In genomic region chrX:101999644-102000539, GRCh38 we compare ENCODE assay signal across 19 cellular contexts.
DNase-seq lines count a peak whose midpoint lies in the region; FAIRE-seq and TF ChIP-seq lines count a peak whose summit lies in the region.
"Had no signal": no experiment of that assay in that cellular context is flagged by ENCODE, and none has a peak within 500 bp of the region (broad histone marks: within the 10 kb centered on the region; RNA-seq: fewer than 3 reads in every experiment).

No MANE protein-coding gene starts in this region.

- H2AFZ ChIP-seq in H1 (ENCODE audit: low read length) (no peak overlapping the region), neural progenitor cell (replicated peaks) (no peak overlapping the region)

- FAIRE-seq in H1 (lab: Jason Lieb, UNC) (no peak), kidney (lab: Jason Lieb, UNC) (no peak)
- FAIRE-seq: A549, G401.6, GM12892 had no signal

- no peak overlapping the region for H2BK15ac ChIP-seq in H1 (ENCODE audit: low read length)

- H3K9me3 Mint-ChIP-seq in nephron progenitor cell (peaks cover 61% of the 10 kb centered on the region), neural progenitor cell (peaks cover 14% of the 10 kb centered on the region)

- peak; percentile 40 for DNase-seq in DMS79 (lab: John Stamatoyannopoulos, UW)
- DNase-seq in H1 (ENCODE audit: low read depth in 1 of 2, low spot score in 2 of 2), result peak; percentile 17 to 48
- DNase-seq in kidney, result peak; percentile 40
- no peak for DNase-seq in activated effector memory CD4-positive, alpha-beta T cell treated with anti-CD3 and anti-CD28 coated beads, Interleukin-2, amount 50 U/mL, for 16 hours
- DNase-seq in nephron progenitor cell, result no peak
- no peak for DNase-seq in neural progenitor cell (ENCODE audit: low spot score)
- no peak for DNase-seq in KG1 (lab: John Stamatoyannopoulos, UW)
- DNase-seq: COR-L47, NCI-H1092, NCI-H1694 treated with DMSO at 0.1 percent for 48 hours, NCI-H69 had no signal

- TF ChIP-seq POLR2A in H1 (IDR thresholded peaks at IDR 0.05; ENCODE audit: control extremely low read depth in 1 of 2, low read depth in 2 of 2, low read length in 2 of 2), result no peak

- peak overlapping the region; percentile 35; the same call in 1 of the 2 replicates for H4K8ac ChIP-seq in H1 (ENCODE audit: extremely low read depth, insufficient read depth, low read length)

- no peaks in the 10 kb centered on the region for H4K20me1 ChIP-seq in H1 (replicated peaks in 1 of 2; ENCODE audit: control insufficient read depth in 1 of 2, insufficient read depth in 2 of 2, low read length in 2 of 2)
- no peaks in the 10 kb centered on the region for H4K20me1 ChIP-seq in neural progenitor cell (ENCODE audit: low read depth)

- H3K4me3 ChIP-seq in HUES6 (ENCODE audit: low read depth, low read length) (peak overlapping the region; percentile 12; the same call in 1 of the 2 replicates), H1 (ENCODE audit: extremely low read depth in 1 of 4, insufficient read depth in 2 of 4, low read depth in 3 of 4, low read length in 4 of 4) (no peak overlapping the region), kidney (ENCODE audit: low read length in 2 of 2) (no peak overlapping the region), neural progenitor cell (no peak overlapping the region)
- H3K4me3 ChIP-seq: A549, HAP-1, SK-N-MC had no signal

- H3K4me1 Mint-ChIP-seq in nephron progenitor cell (no peaks in the 10 kb centered on the region), neural progenitor cell (no peaks in the 10 kb centered on the region)
- H3K4me1 Mint-ChIP-seq: CD14-positive monocyte, IgD-negative memory B cell had no signal

- no peaks in the 10 kb centered on the region for H3K79me1 ChIP-seq in H1 (ENCODE audit: low read depth, low read length)

- no peak for TF ChIP-seq EP300 in H1 (IDR thresholded peaks at IDR 0.05; ENCODE audit: borderline replicate concordance in 1 of 2, low read depth in 2 of 2, low read length in 2 of 2)

- H3K36me3 Mint-ChIP-seq in nephron progenitor cell (ENCODE audit: low read depth) (no peaks in the 10 kb centered on the region), neural progenitor cell (no peaks in the 10 kb centered on the region)
- H3K36me3 Mint-ChIP-seq: CD14-positive monocyte, IgD-negative memory B cell had no signal

- no peak overlapping the region for H3K56ac ChIP-seq in H1 (replicated peaks; ENCODE audit: insufficient read length, low read depth, low read length)

- H3K4me3 Mint-ChIP-seq in nephron progenitor cell (no peak overlapping the region), neural progenitor cell (no peak overlapping the region)
- H3K4me3 Mint-ChIP-seq: CD14-positive monocyte, IgD-negative memory B cell had no signal

- H3F3A ChIP-seq in neural progenitor cell (ENCODE audit: low read depth), result no peaks in the 10 kb centered on the region

- POLR2A ChIA-PET in H1 (lab: Charles Lee; ENCODE audit: partially characterized antibody), result interaction anchor here (1.3 kb wide), 1 partner anchor 68 kb away, joined by 3 read pairs; the partner anchor contains the start of gene ZMAT1

- H2BK5ac ChIP-seq in H1 (ENCODE audit: low read depth, low read length), result no peak overlapping the region

- intact Hi-C loops in kidney (cut with DNase I), result no loop called here

- H3K79me2 ChIP-seq in H1 (ENCODE audit: control insufficient read depth in 1 of 2, insufficient read depth in 2 of 2, low read length in 2 of 2), result no peaks in the 10 kb centered on the region
- no peaks in the 10 kb centered on the region for H3K79me2 ChIP-seq in neural progenitor cell (ENCODE audit: low read depth)

- CTCF ChIA-PET in H1 (lab: Charles Lee; ENCODE audit: partially characterized antibody), result interaction anchor here (1.1 to 1.3 kb wide), 2 partner anchors 17 to 67 kb away, joined by 3 read pairs; no protein-coding TSS in a partner anchor

- H2BK120ac ChIP-seq in H1 (replicated peaks; ENCODE audit: low read depth, low read length), result no peak overlapping the region

- H3K4ac ChIP-seq in H1 (replicated peaks; ENCODE audit: insufficient read length, low read depth, low read length), result no peak overlapping the region

- H3K27ac ChIP-seq in HUES6 (ENCODE audit: low read depth, low read length) (no peak overlapping the region), H1 (ENCODE audit: low read depth, low read length) (no peak overlapping the region), kidney (ENCODE audit: low read depth in 2 of 2, low read length in 2 of 2) (no peak overlapping the region), neural progenitor cell (no peak overlapping the region)
- H3K27ac ChIP-seq: A549, SK-N-MC had no signal

- peak overlapping the region in 1 of 2 experiments; percentile 10; a peak in 1 of 4 replicates for H3K4me2 ChIP-seq in H1 (ENCODE audit: insufficient read depth in 1 of 2, low read depth in 2 of 2, low read length in 2 of 2)
- H3K4me2 ChIP-seq in neural progenitor cell, result no peak overlapping the region
- H3K4me2 ChIP-seq: A549 had no signal

- no peak overlapping the region for H3K18ac ChIP-seq in H1 (ENCODE audit: extremely low read depth, low read length)

- H4K91ac ChIP-seq in H1 (replicated peaks; ENCODE audit: insufficient read length, low read length), result no peak overlapping the region

- H3K27ac Mint-ChIP-seq in nephron progenitor cell, result no peak overlapping the region
- no peak overlapping the region for H3K27ac Mint-ChIP-seq in neural progenitor cell
- H3K27ac Mint-ChIP-seq: CD14-positive monocyte, IgD-negative memory B cell had no signal

- H3K27me3 Mint-ChIP-seq in nephron progenitor cell (ENCODE audit: low read depth, poor library complexity) (no peaks in the 10 kb centered on the region), neural progenitor cell (ENCODE audit: insufficient read depth, low read depth) (no peaks in the 10 kb centered on the region)

- H3K27me3 ChIP-seq in HUES6 (ENCODE audit: control insufficient read depth, insufficient read depth, low read length) (no peaks in the 10 kb centered on the region), H1 (replicated peaks in 1 of 4; ENCODE audit: control insufficient read depth in 3 of 4, extremely low read depth in 1 of 4, insufficient read depth in 3 of 4, low read length in 3 of 4) (no peaks in the 10 kb centered on the region), neural progenitor cell (no peaks in the 10 kb centered on the region)

- TF ChIP-seq CTCF in H1 (IDR thresholded peaks at IDR 0.05; ENCODE audit: control extremely low read depth in 1 of 3, insufficient read depth in 1 of 3, low read depth in 1 of 3, low read length in 3 of 3) (no peak), kidney (IDR thresholded peaks at IDR 0.05; ENCODE audit: borderline replicate concordance, extremely low read depth, insufficient read depth) (no peak), nephron progenitor cell (IDR thresholded peaks at IDR 0.05) (no peak), neural progenitor cell (IDR thresholded peaks at IDR 0.05) (no peak)

- H2BK20ac ChIP-seq in H1 (ENCODE audit: low read length), result no peak overlapping the region

- no peak overlapping the region for H3K23ac ChIP-seq in H1 (ENCODE audit: insufficient read length)

- TF ChIP-seq RAD21 in H1 (IDR thresholded peaks at IDR 0.05 in 1 of 2, conservative IDR thresholded peaks at IDR 0.05 in 1 of 2; ENCODE audit: low read depth in 2 of 2, low read length in 2 of 2), result no peak

- H3K36me3 ChIP-seq in HUES6 (ENCODE audit: control insufficient read depth, insufficient read depth, low read length) (no peaks in the 10 kb centered on the region), H1 (ENCODE audit: control insufficient read depth in 2 of 4, insufficient read depth in 4 of 4, low read length in 3 of 4) (no peaks in the 10 kb centered on the region), kidney (ENCODE audit: control insufficient read depth in 1 of 2, insufficient read depth in 2 of 2, low read length in 2 of 2) (no peaks in the 10 kb centered on the region), neural progenitor cell (no peaks in the 10 kb centered on the region)
- H3K36me3 ChIP-seq: HAP-1 had no signal

- 81% methylated on average over 5 of the region's 7 CpGs; no CpG with 5 or more reads in 1 of the 2 experiments for WGBS in H1 (ENCODE audit: extremely low coverage in 1 of 2, insufficient coverage in 1 of 2, insufficient read length in 1 of 2, insufficient replicate concordance in 2 of 2, low coverage in 1 of 2, low lambda C conversion rate in 2 of 2, missing lambda C conversion rate in 1 of 2), 2 experiments

- peaks cover 13% of the 10 kb centered on the region for H3K4me1 ChIP-seq in HUES6 (ENCODE audit: control insufficient read depth, insufficient read depth, low read length)
- peaks cover 0 to 7% (median 1%) of the 10 kb centered on the region in 4 experiments; a peak in 3 of 7 replicates for H3K4me1 ChIP-seq in H1 (replicated peaks in 1 of 4; ENCODE audit: control insufficient read depth in 3 of 4, insufficient read depth in 4 of 4, low read length in 3 of 4)
- H3K4me1 ChIP-seq in kidney (ENCODE audit: control insufficient read depth in 1 of 2, insufficient read depth in 1 of 2, low read depth in 1 of 2, low read length in 2 of 2), result no peaks in the 10 kb centered on the region
- no peaks in the 10 kb centered on the region for H3K4me1 ChIP-seq in neural progenitor cell
- H3K4me1 ChIP-seq: A549, HAP-1 had no signal

- H2BK12ac ChIP-seq in H1 (ENCODE audit: low read depth, low read length), result peak overlapping the region; percentile 84; the same call in 1 of the 2 replicates

- H3K23me2 ChIP-seq in H1 (ENCODE audit: low read depth, low read length), result no peaks in the 10 kb centered on the region

- peaks cover 12% of the 10 kb centered on the region; the same call in 1 of the 2 replicates for H3K9me3 ChIP-seq in HUES6 (ENCODE audit: control insufficient read depth, insufficient read depth, low read depth, low read length)
- peaks cover 0 to 7% of the 10 kb centered on the region in 2 experiments; a peak in 2 of 4 replicates for H3K9me3 ChIP-seq in H1 (ENCODE audit: insufficient read depth in 2 of 2, low read depth in 1 of 2, low read length in 1 of 2)
- no peaks in the 10 kb centered on the region for H3K9me3 ChIP-seq in kidney (ENCODE audit: control insufficient read depth in 1 of 2, low read length in 2 of 2)
- H3K9me3 ChIP-seq in neural progenitor cell (ENCODE audit: low read depth), result no peaks in the 10 kb centered on the region
- H3K9me3 ChIP-seq: A549, HAP-1 had no signal

- H2AK5ac ChIP-seq in H1 (ENCODE audit: low read depth, low read length), result no peak overlapping the region

- H3K9ac ChIP-seq in HUES6 (ENCODE audit: low read length) (no peak overlapping the region), H1 (replicated peaks in 1 of 4; ENCODE audit: extremely low read depth in 1 of 4, low read depth in 3 of 4, low read length in 3 of 4) (no peak overlapping the region), kidney (ENCODE audit: low read length in 2 of 2) (no peak overlapping the region), neural progenitor cell (no peak overlapping the region)

- H3K14ac ChIP-seq in H1 (ENCODE audit: insufficient read length), result no peak overlapping the region

- no peak overlapping the region for H4K5ac ChIP-seq in H1 (ENCODE audit: insufficient read length, low read depth, low read length)

TF ChIP-seq in H1, 55 proteins besides CTCF, POLR2A, EP300 and RAD21:
- TF ChIP-seq TEAD4 (IDR thresholded peaks at IDR 0.05; ENCODE audit: low read depth, low read length) (peak; percentile 68; the same call in 1 of the 2 replicates), RFX5 (IDR thresholded peaks at IDR 0.05; ENCODE audit: borderline replicate concordance, low read depth, low read length) (no peak)

Comparison
In these comparisons a context has a peak if more than half of its experiments do, and no peak if none do; other contexts are left out.
1. DNase-seq: peak in DMS79 (single experiment), H1 (2 of 2) and kidney (single experiment); none in activated effector memory CD4-positive, alpha-beta T cell treated with anti-CD3 and anti-CD28 coated beads, Interleukin-2, amount 50 U/mL, for 16 hours (single experiment), nephron progenitor cell (single experiment), neural progenitor cell (single experiment) and KG1 (single experiment).